In the genomic region with DNA sequence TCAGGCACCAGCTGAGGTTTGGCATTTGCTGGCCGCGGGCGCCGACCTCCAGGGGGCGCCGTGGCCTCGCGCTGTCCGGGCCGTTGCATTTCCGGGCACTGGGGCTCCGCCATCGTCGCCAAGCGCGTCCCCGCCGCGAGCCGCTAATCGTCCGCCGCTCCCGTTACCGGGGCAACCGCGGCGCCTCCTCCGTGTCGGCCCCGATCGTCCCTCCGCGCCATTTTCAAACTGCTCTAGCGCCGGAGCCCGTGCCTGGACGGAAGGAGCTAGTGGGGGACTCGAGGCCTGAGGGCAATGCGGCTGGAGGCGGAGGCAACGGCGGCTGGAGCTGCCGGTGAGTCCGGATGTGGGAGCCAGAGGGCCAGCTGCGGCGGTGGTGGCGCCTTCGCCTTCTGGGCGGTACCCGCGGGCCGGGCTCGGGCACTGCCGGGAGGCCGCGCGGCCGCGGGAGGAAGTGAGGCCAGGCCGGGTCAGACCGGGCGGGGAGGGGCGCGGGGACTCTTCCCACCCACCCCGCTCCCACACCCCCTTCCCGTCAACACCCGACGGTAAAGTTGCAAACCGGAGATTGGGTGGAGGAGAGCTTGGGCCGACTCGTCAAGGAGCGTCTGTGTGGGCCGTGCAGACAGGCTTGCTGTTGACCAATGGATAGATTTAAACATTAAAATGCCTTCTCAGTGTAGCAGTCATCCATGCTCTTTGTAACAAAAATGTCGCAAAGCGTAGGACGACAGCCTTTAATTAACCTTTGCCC, we compare ENCODE assay signal across 1 cellular context.
TF ChIP-seq lines count a peak whose summit lies in the region.

A gene with protein sequence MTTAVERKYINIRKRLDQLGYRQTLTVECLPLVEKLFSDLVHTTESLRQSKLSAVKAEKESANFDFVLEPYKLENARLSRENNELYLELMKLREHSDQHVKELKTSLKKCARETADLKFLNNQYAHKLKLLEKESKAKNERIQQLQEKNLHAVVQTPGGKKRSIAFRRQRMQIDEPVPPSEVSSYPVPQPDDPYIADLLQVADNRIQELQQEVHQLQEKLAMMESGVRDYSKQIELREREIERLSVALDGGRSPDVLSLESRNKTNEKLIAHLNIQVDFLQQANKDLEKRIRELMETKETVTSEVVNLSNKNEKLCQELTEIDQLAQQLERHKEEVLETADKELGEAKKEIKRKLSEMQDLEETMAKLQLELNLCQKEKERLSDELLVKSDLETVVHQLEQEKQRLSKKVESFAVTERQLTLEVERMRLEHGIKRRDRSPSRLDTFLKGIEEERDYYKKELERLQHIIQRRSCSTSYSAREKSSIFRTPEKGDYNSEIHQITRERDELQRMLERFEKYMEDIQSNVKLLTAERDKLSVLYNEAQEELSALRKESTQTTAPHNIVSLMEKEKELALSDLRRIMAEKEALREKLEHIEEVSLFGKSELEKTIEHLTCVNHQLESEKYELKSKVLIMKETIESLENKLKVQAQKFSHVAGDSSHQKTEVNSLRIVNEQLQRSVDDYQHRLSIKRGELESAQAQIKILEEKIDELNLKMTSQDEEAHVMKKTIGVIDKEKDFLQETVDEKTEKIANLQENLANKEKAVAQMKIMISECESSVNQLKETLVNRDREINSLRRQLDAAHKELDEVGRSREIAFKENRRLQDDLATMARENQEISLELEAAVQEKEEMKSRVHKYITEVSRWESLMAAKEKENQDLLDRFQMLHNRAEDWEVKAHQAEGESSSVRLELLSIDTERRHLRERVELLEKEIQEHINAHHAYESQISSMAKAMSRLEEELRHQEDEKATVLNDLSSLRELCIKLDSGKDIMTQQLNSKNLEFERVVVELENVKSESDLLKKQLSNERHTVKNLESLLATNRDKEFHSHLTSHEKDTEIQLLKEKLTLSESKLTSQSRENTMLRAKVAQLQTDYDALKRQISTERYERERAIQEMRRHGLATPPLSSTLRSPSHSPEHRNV (plus strand): TSS at position 220 of the 754 bp plus-strand sequence. CDS start 3,186 bp downstream, outside the sequence.

TF ChIP-seq in HepG2, 621 proteins besides CTCF, POLR2A, EP300 and RAD21 (continued from another document and continues in another):
- TF ChIP-seq, protein P1, sequence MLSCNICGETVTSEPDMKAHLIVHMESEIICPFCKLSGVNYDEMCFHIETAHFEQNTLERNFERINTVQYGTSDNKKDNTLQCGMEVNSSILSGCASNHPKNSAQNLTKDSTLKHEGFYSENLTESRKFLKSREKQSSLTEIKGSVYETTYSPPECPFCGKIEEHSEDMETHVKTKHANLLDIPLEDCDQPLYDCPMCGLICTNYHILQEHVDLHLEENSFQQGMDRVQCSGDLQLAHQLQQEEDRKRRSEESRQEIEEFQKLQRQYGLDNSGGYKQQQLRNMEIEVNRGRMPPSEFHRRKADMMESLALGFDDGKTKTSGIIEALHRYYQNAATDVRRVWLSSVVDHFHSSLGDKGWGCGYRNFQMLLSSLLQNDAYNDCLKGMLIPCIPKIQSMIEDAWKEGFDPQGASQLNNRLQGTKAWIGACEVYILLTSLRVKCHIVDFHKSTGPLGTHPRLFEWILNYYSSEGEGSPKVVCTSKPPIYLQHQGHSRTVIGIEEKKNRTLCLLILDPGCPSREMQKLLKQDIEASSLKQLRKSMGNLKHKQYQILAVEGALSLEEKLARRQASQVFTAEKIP (CRISPR knock-in tag; IDR thresholded peaks at IDR 0.05; ENCODE audit: borderline replicate concordance) = no peak
- TF ChIP-seq, protein P2, sequence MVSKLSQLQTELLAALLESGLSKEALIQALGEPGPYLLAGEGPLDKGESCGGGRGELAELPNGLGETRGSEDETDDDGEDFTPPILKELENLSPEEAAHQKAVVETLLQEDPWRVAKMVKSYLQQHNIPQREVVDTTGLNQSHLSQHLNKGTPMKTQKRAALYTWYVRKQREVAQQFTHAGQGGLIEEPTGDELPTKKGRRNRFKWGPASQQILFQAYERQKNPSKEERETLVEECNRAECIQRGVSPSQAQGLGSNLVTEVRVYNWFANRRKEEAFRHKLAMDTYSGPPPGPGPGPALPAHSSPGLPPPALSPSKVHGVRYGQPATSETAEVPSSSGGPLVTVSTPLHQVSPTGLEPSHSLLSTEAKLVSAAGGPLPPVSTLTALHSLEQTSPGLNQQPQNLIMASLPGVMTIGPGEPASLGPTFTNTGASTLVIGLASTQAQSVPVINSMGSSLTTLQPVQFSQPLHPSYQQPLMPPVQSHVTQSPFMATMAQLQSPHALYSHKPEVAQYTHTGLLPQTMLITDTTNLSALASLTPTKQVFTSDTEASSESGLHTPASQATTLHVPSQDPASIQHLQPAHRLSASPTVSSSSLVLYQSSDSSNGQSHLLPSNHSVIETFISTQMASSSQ (IDR thresholded peaks at IDR 0.05; ENCODE audit: low read depth) = no peak
- TF ChIP-seq, protein P2 (CRISPR knock-in tag; IDR thresholded peaks at IDR 0.05; ENCODE audit: borderline replicate concordance) = peak; percentile 72
- TF ChIP-seq, protein P3, sequence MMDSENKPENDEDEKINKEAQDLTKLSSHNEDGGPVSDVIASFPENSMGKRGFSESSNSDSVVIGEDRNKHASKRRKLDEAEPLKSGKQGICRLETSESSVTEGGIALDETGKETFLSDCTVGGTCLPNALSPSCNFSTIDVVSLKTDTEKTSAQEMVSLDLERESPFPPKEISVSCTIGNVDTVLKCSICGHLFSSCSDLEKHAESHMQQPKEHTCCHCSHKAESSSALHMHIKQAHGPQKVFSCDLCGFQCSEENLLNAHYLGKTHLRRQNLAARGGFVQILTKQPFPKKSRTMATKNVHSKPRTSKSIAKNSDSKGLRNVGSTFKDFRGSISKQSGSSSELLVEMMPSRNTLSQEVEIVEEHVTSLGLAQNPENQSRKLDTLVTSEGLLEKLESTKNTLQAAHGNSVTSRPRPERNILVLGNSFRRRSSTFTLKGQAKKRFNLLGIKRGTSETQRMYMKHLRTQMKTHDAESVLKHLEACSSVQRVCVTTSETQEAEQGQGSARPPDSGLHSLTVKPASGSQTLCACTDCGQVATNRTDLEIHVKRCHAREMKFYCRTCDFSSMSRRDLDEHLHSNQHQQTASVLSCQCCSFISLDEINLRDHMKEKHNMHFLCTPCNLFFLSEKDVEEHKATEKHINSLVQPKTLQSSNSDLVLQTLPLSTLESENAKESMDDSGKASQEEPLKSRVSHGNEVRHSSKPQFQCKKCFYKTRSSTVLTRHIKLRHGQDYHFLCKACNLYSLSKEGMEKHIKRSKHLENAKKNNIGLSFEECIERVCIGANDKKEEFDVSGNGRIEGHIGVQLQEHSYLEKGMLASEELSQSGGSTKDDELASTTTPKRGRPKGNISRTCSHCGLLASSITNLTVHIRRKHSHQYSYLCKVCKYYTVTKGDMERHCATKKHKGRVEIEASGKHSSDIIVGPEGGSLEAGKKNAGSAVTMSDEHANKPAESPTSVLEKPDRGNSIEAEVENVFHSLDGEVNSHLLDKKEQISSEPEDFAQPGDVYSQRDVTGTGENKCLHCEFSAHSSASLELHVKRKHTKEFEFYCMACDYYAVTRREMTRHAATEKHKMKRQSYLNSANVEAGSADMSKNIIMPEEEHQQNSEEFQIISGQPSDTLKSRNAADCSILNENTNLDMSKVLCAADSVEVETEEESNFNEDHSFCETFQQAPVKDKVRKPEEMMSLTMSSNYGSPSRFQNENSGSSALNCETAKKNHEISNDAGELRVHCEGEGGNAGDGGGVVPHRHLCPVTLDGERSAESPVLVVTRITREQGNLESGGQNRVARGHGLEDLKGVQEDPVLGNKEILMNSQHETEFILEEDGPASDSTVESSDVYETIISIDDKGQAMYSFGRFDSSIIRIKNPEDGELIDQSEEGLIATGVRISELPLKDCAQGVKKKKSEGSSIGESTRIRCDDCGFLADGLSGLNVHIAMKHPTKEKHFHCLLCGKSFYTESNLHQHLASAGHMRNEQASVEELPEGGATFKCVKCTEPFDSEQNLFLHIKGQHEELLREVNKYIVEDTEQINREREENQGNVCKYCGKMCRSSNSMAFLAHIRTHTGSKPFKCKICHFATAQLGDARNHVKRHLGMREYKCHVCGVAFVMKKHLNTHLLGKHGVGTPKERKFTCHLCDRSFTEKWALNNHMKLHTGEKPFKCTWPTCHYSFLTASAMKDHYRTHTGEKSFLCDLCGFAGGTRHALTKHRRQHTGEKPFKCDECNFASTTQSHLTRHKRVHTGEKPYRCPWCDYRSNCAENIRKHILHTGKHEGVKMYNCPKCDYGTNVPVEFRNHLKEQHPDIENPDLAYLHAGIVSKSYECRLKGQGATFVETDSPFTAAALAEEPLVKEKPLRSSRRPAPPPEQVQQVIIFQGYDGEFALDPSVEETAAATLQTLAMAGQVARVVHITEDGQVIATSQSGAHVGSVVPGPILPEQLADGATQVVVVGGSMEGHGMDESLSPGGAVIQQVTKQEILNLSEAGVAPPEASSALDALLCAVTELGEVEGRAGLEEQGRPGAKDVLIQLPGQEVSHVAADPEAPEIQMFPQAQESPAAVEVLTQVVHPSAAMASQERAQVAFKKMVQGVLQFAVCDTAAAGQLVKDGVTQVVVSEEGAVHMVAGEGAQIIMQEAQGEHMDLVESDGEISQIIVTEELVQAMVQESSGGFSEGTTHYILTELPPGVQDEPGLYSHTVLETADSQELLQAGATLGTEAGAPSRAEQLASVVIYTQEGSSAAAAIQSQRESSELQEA (CRISPR knock-in tag; IDR thresholded peaks at IDR 0.05; ENCODE audit: not compliant biosample characterization) = peak; percentile 95
- TF ChIP-seq ZNF235 (CRISPR knock-in tag; IDR thresholded peaks at IDR 0.05; ENCODE audit: borderline replicate concordance) (peak; percentile 93; the same call in 1 of the 2 replicates), ZNF674 (CRISPR knock-in tag; IDR thresholded peaks at IDR 0.05; ENCODE audit: low read depth) (no peak), GATAD2A (CRISPR knock-in tag; IDR thresholded peaks at IDR 0.05) (no peak), ZNF780A (CRISPR knock-in tag; IDR thresholded peaks at IDR 0.05) (peak; percentile 86; the same call in 1 of the 2 replicates), PAX8 (CRISPR knock-in tag; IDR thresholded peaks at IDR 0.05; ENCODE audit: borderline replicate concordance) (no peak), KLF16 (CRISPR knock-in tag; IDR thresholded peaks at IDR 0.05) (peak in 1 of 2 experiments; percentile 90; a peak in 2 of 4 replicates), GPN1 (CRISPR knock-in tag; IDR thresholded peaks at IDR 0.05; ENCODE audit: borderline replicate concordance) (0 out of 2 replicates have a peak, but pooled peaks have one; percentile 56), ZNF629 (CRISPR knock-in tag; conservative IDR thresholded peaks at IDR 0.05) (0 out of 2 replicates have a peak, but pooled peaks have one; percentile 12), ZNF619 (CRISPR knock-in tag; IDR thresholded peaks at IDR 0.05) (peak; percentile 98), HOXA9 (CRISPR knock-in tag; IDR thresholded peaks at IDR 0.05; ENCODE audit: borderline replicate concordance) (peak; percentile 77; the same call in 1 of the 2 replicates), PCBP2 (optimal IDR thresholded peaks at IDR 0.05; ENCODE audit: low read depth, low read length, poor library complexity, severe bottlenecking) (no peak), SOX5 (CRISPR knock-in tag; IDR thresholded peaks at IDR 0.05; ENCODE audit: borderline replicate concordance) (peak; percentile 36; the same call in 1 of the 2 replicates)
- TF ChIP-seq, protein P4, sequence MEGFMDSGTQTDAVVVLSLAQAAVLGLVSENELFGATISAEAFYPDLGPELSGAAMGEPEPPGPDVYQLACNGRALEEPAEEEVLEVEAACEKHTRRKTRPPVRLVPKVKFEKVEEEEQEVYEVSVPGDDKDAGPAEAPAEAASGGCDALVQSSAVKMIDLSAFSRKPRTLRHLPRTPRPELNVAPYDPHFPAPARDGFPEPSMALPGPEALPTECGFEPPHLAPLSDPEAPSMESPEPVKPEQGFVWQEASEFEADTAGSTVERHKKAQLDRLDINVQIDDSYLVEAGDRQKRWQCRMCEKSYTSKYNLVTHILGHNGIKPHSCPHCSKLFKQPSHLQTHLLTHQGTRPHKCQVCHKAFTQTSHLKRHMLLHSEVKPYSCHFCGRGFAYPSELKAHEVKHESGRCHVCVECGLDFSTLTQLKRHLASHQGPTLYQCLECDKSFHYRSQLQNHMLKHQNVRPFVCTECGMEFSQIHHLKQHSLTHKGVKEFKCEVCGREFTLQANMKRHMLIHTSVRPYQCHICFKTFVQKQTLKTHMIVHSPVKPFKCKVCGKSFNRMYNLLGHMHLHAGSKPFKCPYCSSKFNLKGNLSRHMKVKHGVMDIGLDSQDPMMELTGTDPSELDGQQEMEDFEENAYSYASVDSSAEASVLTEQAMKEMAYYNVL (CRISPR knock-in tag; IDR thresholded peaks at IDR 0.05; ENCODE audit: borderline replicate concordance) = peak; percentile 87
- TF ChIP-seq, protein P5, sequence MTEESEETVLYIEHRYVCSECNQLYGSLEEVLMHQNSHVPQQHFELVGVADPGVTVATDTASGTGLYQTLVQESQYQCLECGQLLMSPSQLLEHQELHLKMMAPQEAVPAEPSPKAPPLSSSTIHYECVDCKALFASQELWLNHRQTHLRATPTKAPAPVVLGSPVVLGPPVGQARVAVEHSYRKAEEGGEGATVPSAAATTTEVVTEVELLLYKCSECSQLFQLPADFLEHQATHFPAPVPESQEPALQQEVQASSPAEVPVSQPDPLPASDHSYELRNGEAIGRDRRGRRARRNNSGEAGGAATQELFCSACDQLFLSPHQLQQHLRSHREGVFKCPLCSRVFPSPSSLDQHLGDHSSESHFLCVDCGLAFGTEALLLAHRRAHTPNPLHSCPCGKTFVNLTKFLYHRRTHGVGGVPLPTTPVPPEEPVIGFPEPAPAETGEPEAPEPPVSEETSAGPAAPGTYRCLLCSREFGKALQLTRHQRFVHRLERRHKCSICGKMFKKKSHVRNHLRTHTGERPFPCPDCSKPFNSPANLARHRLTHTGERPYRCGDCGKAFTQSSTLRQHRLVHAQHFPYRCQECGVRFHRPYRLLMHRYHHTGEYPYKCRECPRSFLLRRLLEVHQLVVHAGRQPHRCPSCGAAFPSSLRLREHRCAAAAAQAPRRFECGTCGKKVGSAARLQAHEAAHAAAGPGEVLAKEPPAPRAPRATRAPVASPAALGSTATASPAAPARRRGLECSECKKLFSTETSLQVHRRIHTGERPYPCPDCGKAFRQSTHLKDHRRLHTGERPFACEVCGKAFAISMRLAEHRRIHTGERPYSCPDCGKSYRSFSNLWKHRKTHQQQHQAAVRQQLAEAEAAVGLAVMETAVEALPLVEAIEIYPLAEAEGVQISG (CRISPR knock-in tag; IDR thresholded peaks at IDR 0.05) = peak; percentile 95
- TF ChIP-seq, protein P6, sequence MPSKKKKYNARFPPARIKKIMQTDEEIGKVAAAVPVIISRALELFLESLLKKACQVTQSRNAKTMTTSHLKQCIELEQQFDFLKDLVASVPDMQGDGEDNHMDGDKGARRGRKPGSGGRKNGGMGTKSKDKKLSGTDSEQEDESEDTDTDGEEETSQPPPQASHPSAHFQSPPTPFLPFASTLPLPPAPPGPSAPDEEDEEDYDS (CRISPR knock-in tag; IDR thresholded peaks at IDR 0.05) = peak; percentile 54; the same call in 1 of the 2 replicates
